8 cellular contexts compared by ENCODE assay signal in genomic region chr17:2854662-2855061, GRCh38. TPM values are rescaled to one million over a fixed set of nuclear protein-coding genes. Genes with fewer than 3 reads are reported as not detected.
A peak's percentile ranks its signal among the peaks of the same experiment; 100 is the strongest.
DNase-seq lines count a peak whose midpoint lies in the region; ATAC-seq and TF ChIP-seq lines count a peak whose summit lies in the region.

No MANE protein-coding gene starts in this region.

- H3K27me3 Mint-ChIP-seq in CD4-positive, CD25-positive, alpha-beta regulatory T cell: peaks cover 12% of the 10 kb centered on the region
- peaks cover 15% of the 10 kb centered on the region for H3K27me3 Mint-ChIP-seq in endodermal cell (ENCODE audit: insufficient read depth)
- peaks cover 82% of the 10 kb centered on the region for H3K27me3 Mint-ChIP-seq in nephron progenitor cell (ENCODE audit: low read depth, poor library complexity)

- H3K4me1 ChIP-seq in CD4-positive, CD25-positive, alpha-beta regulatory T cell (ENCODE audit: control insufficient read depth, insufficient read depth, low read length, poor library complexity, severe bottlenecking): peaks cover 25% of the 10 kb centered on the region
- H3K4me1 ChIP-seq in endodermal cell (ENCODE audit: control insufficient read depth, insufficient read depth, low read length): peaks cover 4% of the 10 kb centered on the region

- peak overlapping the region in 1 of 3 donors; percentile 35 for H3K27ac Mint-ChIP-seq in CD4-positive, CD25-positive, alpha-beta regulatory T cell
- peak overlapping the region; percentile 7 for H3K27ac Mint-ChIP-seq in endodermal cell
- no peak overlapping the region for H3K27ac Mint-ChIP-seq in nephron progenitor cell

- H3K27ac ChIP-seq in CD4-positive, CD25-positive, alpha-beta regulatory T cell (ENCODE audit: insufficient read depth, low read length, poor library complexity, severe bottlenecking): no peak overlapping the region
- no peak overlapping the region for H3K27ac ChIP-seq in endodermal cell (ENCODE audit: low read depth, low read length)

- peak overlapping the region; percentile 56 to 88 (median 84) for H3K4me3 Mint-ChIP-seq in CD4-positive, CD25-positive, alpha-beta regulatory T cell
- H3K4me3 Mint-ChIP-seq in endodermal cell (peak overlapping the region; percentile 74), nephron progenitor cell (peak overlapping the region; percentile 84)

- WGBS in endodermal cell (ENCODE audit: insufficient coverage in 1 of 2, insufficient read length in 1 of 2), 2 experiments: 4 to 5% methylated on average over 5 to 7 of the region's 7 CpGs

- CTCF ChIA-PET in GM10248 (lab: Yijun Ruan, JAX): no interaction called here

- H3K36me3 Mint-ChIP-seq in CD4-positive, CD25-positive, alpha-beta regulatory T cell: peaks cover 13% of the 10 kb centered on the region
- H3K36me3 Mint-ChIP-seq in endodermal cell (ENCODE audit: low read depth) (peaks cover 4% of the 10 kb centered on the region), nephron progenitor cell (ENCODE audit: low read depth) (no peaks in the 10 kb centered on the region)

- POLR2A ChIA-PET in GM10248 (lab: Yijun Ruan, JAX): no interaction called here

- H3K9me3 ChIP-seq in CD4-positive, CD25-positive, alpha-beta regulatory T cell (ENCODE audit: control insufficient read depth in 2 of 2, low read length in 2 of 2): no peaks in the 10 kb centered on the region
- no peaks in the 10 kb centered on the region for H3K9me3 ChIP-seq in endodermal cell (ENCODE audit: control insufficient read depth, low read length)

- peaks cover 14% of the 10 kb centered on the region for H3K27me3 ChIP-seq in CD4-positive, CD25-positive, alpha-beta regulatory T cell (ENCODE audit: control insufficient read depth, insufficient read depth, low read length)
- H3K27me3 ChIP-seq in endodermal cell (ENCODE audit: control insufficient read depth, insufficient read depth, low read length, poor library complexity, severe bottlenecking): peaks cover 23% of the 10 kb centered on the region

- no peak for ATAC-seq in CD4-positive, CD25-positive, alpha-beta regulatory T cell (ENCODE audit: low read depth in 2 of 2)
- ATAC-seq in HG03354 (IDR thresholded peaks at IDR 0.05; ENCODE audit: poor library complexity, severe bottlenecking, unreplicated experiment): no peak

- TF ChIP-seq CTCF in endodermal cell (conservative IDR thresholded peaks at IDR 0.05): no peak
- no peak for TF ChIP-seq CTCF in nephron progenitor cell (IDR thresholded peaks at IDR 0.05)
- no peak for TF ChIP-seq CTCF in GM10248 (IDR thresholded peaks at IDR 0.05; ENCODE audit: control extremely low read depth, extremely low read depth, low read depth, missing control alignments)

- peak overlapping the region; percentile 63 for H3K9ac ChIP-seq in endodermal cell (ENCODE audit: extremely low read depth, low read length, poor library complexity, severe bottlenecking)

- no peak overlapping the region for H3K4me3 ChIP-seq in CD4-positive, CD25-positive, alpha-beta regulatory T cell (ENCODE audit: low read depth, low read length)
- H3K4me3 ChIP-seq in endodermal cell (ENCODE audit: low read length): peak overlapping the region; percentile 89

- peaks cover 3% of the 10 kb centered on the region for H3K36me3 ChIP-seq in CD4-positive, CD25-positive, alpha-beta regulatory T cell (ENCODE audit: control insufficient read depth, insufficient read depth, low read length)
- no peaks in the 10 kb centered on the region for H3K36me3 ChIP-seq in endodermal cell (ENCODE audit: control insufficient read depth, insufficient read depth, low read length)

- H3K9me3 Mint-ChIP-seq in CD4-positive, CD25-positive, alpha-beta regulatory T cell: no peaks in the 10 kb centered on the region
- H3K9me3 Mint-ChIP-seq in endodermal cell: no peaks in the 10 kb centered on the region
- peaks cover 1% of the 10 kb centered on the region for H3K9me3 Mint-ChIP-seq in nephron progenitor cell

- DNase-seq in CD4-positive, CD25-positive, alpha-beta regulatory T cell: no peak
- DNase-seq in NCI-H1105 treated with DMSO at 0.1 percent for 48 hours (lab: John Stamatoyannopoulos, UW) (peak; percentile 30), endodermal cell (peak; percentile 85), nephron progenitor cell (no peak), GM10248 (ENCODE audit: extremely low spot score) (no peak), GF-D8 (lab: John Stamatoyannopoulos, UW) (no peak), SIG-M5 (lab: John Stamatoyannopoulos, UW) (no peak)

- H3K4me1 Mint-ChIP-seq in CD4-positive, CD25-positive, alpha-beta regulatory T cell: peaks cover 0 to 45% (median 16%) of the 10 kb centered on the region in 4 donors
- H3K4me1 Mint-ChIP-seq in endodermal cell: peaks cover 21% of the 10 kb centered on the region
- H3K4me1 Mint-ChIP-seq in nephron progenitor cell: peaks cover 13% of the 10 kb centered on the region

RNA-seq across cellular contexts. Expression of gene RAP1GAP2, which starts 58.4 kb away (rescaled TPM):
- 87.6 TPM for total RNA-seq in CD4-positive, CD25-positive, alpha-beta regulatory T cell
- 1 to 10 TPM; 2.7 to 5.8 (median 4.8) TPM for polyA plus RNA-seq in CD4-positive, CD25-positive, alpha-beta regulatory T cell
- 10 to 100 TPM; 18.0 to 44.3 TPM for total RNA-seq in endodermal cell
- 6.2 TPM for polyA plus RNA-seq in endodermal cell (2013, experiment 1 of 2)
- polyA plus RNA-seq in endodermal cell (2013, experiment 2 of 2): 6.0 TPM

Comparison
In these comparisons a context has a peak if more than half of its experiments do, and no peak if none do; other contexts are left out.
1. DNase-seq: peak in NCI-H1105 treated with DMSO at 0.1 percent for 48 hours (single experiment) and endodermal cell (single experiment); none in CD4-positive, CD25-positive, alpha-beta regulatory T cell (0 of 3), nephron progenitor cell (single experiment), GM10248 (single experiment), GF-D8 (single experiment) and SIG-M5 (single experiment).
2. Peak in every context shown above with its lines, with median percentiles within 50 percentile points of each other: H3K4me3 Mint-ChIP-seq.